In genomic region chrX:77628294-77629025, GRCh38 we compare ENCODE assay signal across 15 cellular contexts.
A peak's percentile ranks its signal among the peaks of the same experiment; 100 is the strongest.
DNase-seq lines count a peak whose midpoint lies in the region; TF ChIP-seq lines count a peak whose summit lies in the region.
"Had no signal": no experiment of that assay in that cellular context is flagged by ENCODE, and none has a peak within 500 bp of the region (broad histone marks: within the 10 kb centered on the region; RNA-seq: fewer than 3 reads in every experiment).

No MANE protein-coding gene starts in this region.

- H3K9me3 ChIP-seq in adrenal gland (replicated peaks in 1 of 3), result no peaks in the 10 kb centered on the region
- H3K9me3 ChIP-seq: tibial nerve had no signal

- H3K27ac ChIP-seq in adrenal gland, result no peak overlapping the region
- H3K27ac ChIP-seq: tibial nerve had no signal

- DNase-seq in ACHN (peak; percentile 0), HCEC 1CT (peak; percentile 12), RKO (ENCODE audit: low spot score) (peak; percentile 18), fibroblast of mammary gland (ENCODE audit: low read depth) (peak; percentile 2), NCI-H345 treated with DMSO at 0.1 percent for 48 hours (lab: John Stamatoyannopoulos, UW; ENCODE audit: unreplicated experiment) (no peak), adrenal gland (no peak)
- no peak for DNase-seq in activated T-cell treated with anti-CD3 and anti-CD28 coated beads, Interleukin-2, amount 50 U/mL, for 1 hour
- DNase-seq in activated CD8-positive, alpha-beta memory T cell treated with anti-CD3 and anti-CD28 coated beads, Interleukin-2, amount 50 U/mL, for 48 hours, result no peak
- DNase-seq: activated CD8-positive, alpha-beta memory T cell treated with anti-CD3 and anti-CD28 coated beads for 24 hours; activated naive CD4-positive, alpha-beta T cell; left cardiac atrium; NCI-H748 treated with DMSO at 0.1 percent for 48 hours; stimulated activated CD4-positive, alpha-beta T cell treated with anti-CD3 and anti-CD28 coated beads, Interleukin-2, amount 100 ng/mL, for 48 hours had no signal

- TF ChIP-seq CTCF in fibroblast of mammary gland (conservative IDR thresholded peaks at IDR 0.05; ENCODE audit: control insufficient read depth, insufficient read depth, low read depth, low read length) (no peak), adrenal gland (IDR thresholded peaks at IDR 0.05) (peak in 1 of 6 experiments; percentile 29)

- intact Hi-C loops in adrenal gland (cut with DNase I), result no loop called here

- TF ChIP-seq POLR2A in adrenal gland (IDR thresholded peaks at IDR 0.05), result no peak

- peaks cover 0 to 10% of the 10 kb centered on the region in 2 donors for H3K36me3 ChIP-seq in adrenal gland (replicated peaks in 1 of 2)
- H3K36me3 ChIP-seq: tibial nerve had no signal

- no peaks in the 10 kb centered on the region for H3K4me1 ChIP-seq in adrenal gland (replicated peaks in 1 of 2)
- H3K4me1 ChIP-seq: tibial nerve had no signal

- H3K4me3 ChIP-seq in fibroblast of mammary gland (ENCODE audit: control insufficient read depth, low read depth, low read length) (no peak overlapping the region), adrenal gland (no peak overlapping the region)
- H3K4me3 ChIP-seq: GM12878, tibial nerve had no signal

- H3K27me3 ChIP-seq in adrenal gland, result no peaks in the 10 kb centered on the region
- H3K27me3 ChIP-seq: tibial nerve had no signal

- in situ Hi-C loops in ACHN (cut with HindIII; ENCODE audit: low pct_ligation_motif_present, low pct_unique_long_range_greater_than_20kb, low sequenced_read_pairs), result no loop called here

- WGBS in adrenal gland, 4 donors, result 88 to 100% (median 94%) methylated on average over 1 of the region's 1 CpG

Comparison
In these comparisons a context has a peak if more than half of its experiments do, and no peak if none do; other contexts are left out.
1. DNase-seq: peak in ACHN (single experiment), HCEC 1CT (single experiment), RKO (single experiment) and fibroblast of mammary gland (single experiment); none in activated T-cell treated with anti-CD3 and anti-CD28 coated beads, Interleukin-2, amount 50 U/mL, for 1 hour (single experiment), NCI-H345 treated with DMSO at 0.1 percent for 48 hours (single experiment), adrenal gland (0 of 7) and activated CD8-positive, alpha-beta memory T cell treated with anti-CD3 and anti-CD28 coated beads, Interleukin-2, amount 50 U/mL, for 48 hours (single experiment).